ENCODE assay signal across 36 cellular contexts in the genomic region with DNA sequence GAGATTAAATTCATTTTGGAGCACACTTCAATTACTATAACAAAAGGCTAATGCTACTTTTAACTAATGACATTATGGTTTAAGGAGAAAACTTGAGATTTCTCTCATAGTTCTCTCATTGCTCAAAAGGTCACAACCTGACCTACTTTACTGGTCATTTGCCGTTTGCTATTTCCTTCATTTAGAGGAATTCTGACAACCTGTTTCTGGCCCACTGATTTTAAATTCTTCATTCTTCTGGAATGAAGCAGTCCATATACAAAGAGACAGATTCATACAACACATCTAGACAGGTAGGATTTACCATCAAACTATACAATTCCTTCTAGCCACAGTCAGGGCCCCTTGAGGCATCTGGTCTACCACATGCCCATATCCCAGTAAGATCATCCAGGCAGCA. TPM values are rescaled to one million over a fixed set of nuclear protein-coding genes. Genes with fewer than 3 reads are reported as not detected.
"Had no signal": no experiment of that assay in that cellular context is flagged by ENCODE, and none has a peak within 500 bp of the region (broad histone marks: within the 10 kb centered on the region; RNA-seq: fewer than 3 reads in every experiment).

No MANE protein-coding gene starts in this region.

- H3K4me1 ChIP-seq: ascending aorta, body of pancreas, breast epithelium had no signal

- H3K4me1 Mint-ChIP-seq: activated B cell treated with CpG ODN at 0.5 μM for 24 hours; activated CD4-positive, alpha-beta T cell treated with anti-CD3 and anti-CD28 coated beads, Interleukin-2, amount 10 ng/mL, durations not matched to agents 24 days and 14 days; activated naive CD4-positive, alpha-beta T cell treated with anti-CD3 and anti-CD28 coated beads, Interleukin-2, amount 10 ng/mL, durations not matched to agents 7 days and 5 days; activated naive CD4-positive, alpha-beta T cell treated with anti-CD3 and anti-CD28 coated beads, Interleukin-2, amount 50 U/mL, for 24 hours; activated naive CD8-positive, alpha-beta T cell treated with anti-CD3 and anti-CD28 coated beads, Interleukin-2, amount 10 ng/mL, durations not matched to agents 7 days and 5 days; activated naive CD8-positive, alpha-beta T cell treated with anti-CD3 and anti-CD28 coated beads, Interleukin-2, amount 50 U/mL, for 24 hours; activated T-helper 17 cell treated with anti-CD3 and anti-CD28 coated beads, Interleukin-2, amount 50 U/mL, for 72 hours had no signal

- H3K9me3 Mint-ChIP-seq: activated naive CD4-positive, alpha-beta T cell treated with anti-CD3 and anti-CD28 coated beads, Interleukin-2, amount 10 ng/mL, durations not matched to agents 7 days and 5 days; activated naive CD8-positive, alpha-beta T cell treated with anti-CD3 and anti-CD28 coated beads, Interleukin-2, amount 50 U/mL, for 24 hours; activated T-cell treated with anti-CD3 and anti-CD28 coated beads, Interleukin-2, amount 50 U/mL, for 4 hours had no signal

- H3K9me3 ChIP-seq: body of pancreas had no signal

- H3K36me3 ChIP-seq: ascending aorta, brain microvascular endothelial cell, breast epithelium had no signal

- DNase-seq: activated B cell treated with CpG ODN at 0.5 μM for 24 hours; activated CD4-positive, alpha-beta memory T cell treated with anti-CD3 and anti-CD28 coated beads for 36 hours; activated CD4-positive, alpha-beta T cell treated with anti-CD3 and anti-CD28 coated beads for 4 hours; activated CD4-positive, alpha-beta T cell treated with anti-CD3 and anti-CD28 coated beads, Interleukin-2, amount 10 ng/mL, durations not matched to agents 24 days and 14 days; activated CD4-positive, alpha-beta T cell treated with anti-CD3 and anti-CD28 coated beads, Interleukin-2, amount 50 U/mL, for 1 hour; activated CD4-positive, alpha-beta T cell treated with anti-CD3 and anti-CD28 coated beads, Interleukin-2, amount 50 U/mL, for 4 hours; activated CD4-positive, CD25-positive, alpha-beta regulatory T cell treated with anti-CD3 and anti-CD28 coated beads, Interleukin-2, amount 50 U/mL, for 72 hours; activated CD8-positive, alpha-beta memory T cell treated with anti-CD3 and anti-CD28 coated beads, Interleukin-2, amount 50 U/mL, for 4 hours; activated CD8-positive, alpha-beta T cell treated with anti-CD3 and anti-CD28 coated beads for 36 hours; activated gamma-delta T cell; activated naive CD4-positive, alpha-beta T cell treated with anti-CD3 and anti-CD28 coated beads, Interleukin-2, amount 10 ng/mL, durations not matched to agents 7 days and 5 days; activated naive CD4-positive, alpha-beta T cell treated with Interleukin-2 at 50 U/mL for 16 hours; activated naive CD8-positive, alpha-beta T cell treated with anti-CD3 and anti-CD28 coated beads, Interleukin-2, amount 10 ng/mL, durations not matched to agents 7 days and 5 days; activated naive CD8-positive, alpha-beta T cell treated with anti-CD3 and anti-CD28 coated beads, Interleukin-2, amount 50 U/mL, for 24 hours; activated T-cell treated with anti-CD3 and anti-CD28 coated beads for 4 hours; activated T-cell treated with anti-CD3 and anti-CD28 coated beads, Interleukin-2, amount 50 U/mL, for 1 hour; activated T-cell treated with anti-CD3 and anti-CD28 coated beads, Interleukin-2, amount 50 U/mL, for 4 hours; activated T-cell treated with anti-CD3 and anti-CD28 coated beads, Interleukin-2, amount 50 U/mL, for 72 hours; amygdala; anterior cingulate cortex; body of pancreas; brain microvascular endothelial cell; central memory CD4-positive, alpha-beta T cell; T-helper 1 cell; T-helper 2 cell; T-helper 9 cell had no signal

- FAIRE-seq: TTC549 had no signal

- H3K4me3 Mint-ChIP-seq: activated B cell treated with CpG ODN at 0.5 μM for 24 hours; activated CD4-positive, alpha-beta memory T cell treated with anti-CD3 and anti-CD28 coated beads for 36 hours; activated CD4-positive, alpha-beta T cell treated with anti-CD3 and anti-CD28 coated beads, Interleukin-2, amount 10 ng/mL, durations not matched to agents 24 days and 14 days; activated CD8-positive, alpha-beta T cell treated with anti-CD3 and anti-CD28 coated beads for 36 hours; activated naive CD4-positive, alpha-beta T cell treated with anti-CD3 and anti-CD28 coated beads, Interleukin-2, amount 10 ng/mL, durations not matched to agents 7 days and 5 days; activated naive CD4-positive, alpha-beta T cell treated with anti-CD3 and anti-CD28 coated beads, Interleukin-2, amount 50 U/mL, for 24 hours; activated naive CD8-positive, alpha-beta T cell; activated naive CD8-positive, alpha-beta T cell treated with anti-CD3 and anti-CD28 coated beads, Interleukin-2, amount 10 ng/mL, durations not matched to agents 7 days and 5 days; activated naive CD8-positive, alpha-beta T cell treated with anti-CD3 and anti-CD28 coated beads, Interleukin-2, amount 50 U/mL, for 24 hours; activated T-cell treated with anti-CD3 and anti-CD28 coated beads, Interleukin-2, amount 50 U/mL, for 4 hours; activated T-cell treated with anti-CD3 and anti-CD28 coated beads, Interleukin-2, amount 50 U/mL, for 72 hours; activated T-helper 1 cell treated with anti-CD3 and anti-CD28 coated beads, Interleukin-12 subunit alpha, Interleukin-12 subunit beta, Interleukin-2, Interleukin-4 antibody, amounts not matched to agents 30 ng/mL and 10 ng/mL and 1 ng/mL, durations not matched to agents 14 hours and 24 hours and 36 hours; activated T-helper 17 cell treated with anti-CD3 and anti-CD28 coated beads, Interleukin-2, amount 50 U/mL, for 72 hours; T-helper 1 cell treated with Interleukin-12 subunit alpha and Interleukin-12 subunit beta and Interleukin-4 antibody, amounts not matched to agents 30 μg/mL and 1 μg/mL, for 36 hours; T-helper 2 cell treated with Interferon-gamma antibody and Interleukin-4, amounts not matched to agents 5 μg/mL and 100 μg/mL, for 36 hours had no signal

- H3K27me3 Mint-ChIP-seq: activated CD4-positive, alpha-beta T cell treated with anti-CD3 and anti-CD28 coated beads, Interleukin-2, amount 10 ng/mL, durations not matched to agents 24 days and 14 days; activated CD8-positive, alpha-beta T cell treated with anti-CD3 and anti-CD28 coated beads for 36 hours; activated naive CD4-positive, alpha-beta T cell treated with anti-CD3 and anti-CD28 coated beads, Interleukin-2, amount 10 ng/mL, durations not matched to agents 7 days and 5 days; activated naive CD4-positive, alpha-beta T cell treated with anti-CD3 and anti-CD28 coated beads, Interleukin-2, amount 50 U/mL, for 24 hours; activated naive CD8-positive, alpha-beta T cell; activated naive CD8-positive, alpha-beta T cell treated with anti-CD3 and anti-CD28 coated beads, Interleukin-2, amount 10 ng/mL, durations not matched to agents 7 days and 5 days had no signal

- H3K36me3 Mint-ChIP-seq: activated CD4-positive, alpha-beta memory T cell treated with anti-CD3 and anti-CD28 coated beads for 36 hours; activated naive CD4-positive, alpha-beta T cell treated with anti-CD3 and anti-CD28 coated beads, Interleukin-2, amount 10 ng/mL, durations not matched to agents 7 days and 5 days; activated naive CD4-positive, alpha-beta T cell treated with anti-CD3 and anti-CD28 coated beads, Interleukin-2, amount 50 U/mL, for 24 hours; activated naive CD8-positive, alpha-beta T cell; activated naive CD8-positive, alpha-beta T cell treated with anti-CD3 and anti-CD28 coated beads, Interleukin-2, amount 10 ng/mL, durations not matched to agents 7 days and 5 days had no signal

- H3K27ac ChIP-seq: ascending aorta, body of pancreas, brain microvascular endothelial cell, breast epithelium, VCaP had no signal

- H3K27me3 ChIP-seq: ascending aorta, body of pancreas, brain microvascular endothelial cell, breast epithelium had no signal

- H3K27ac Mint-ChIP-seq: activated B cell treated with CpG ODN at 0.5 μM for 24 hours; activated CD4-positive, alpha-beta memory T cell treated with anti-CD3 and anti-CD28 coated beads for 36 hours; activated CD4-positive, alpha-beta T cell treated with anti-CD3 and anti-CD28 coated beads, Interleukin-2, amount 10 ng/mL, durations not matched to agents 24 days and 14 days; activated CD8-positive, alpha-beta T cell treated with anti-CD3 and anti-CD28 coated beads for 36 hours; activated naive CD4-positive, alpha-beta T cell treated with anti-CD3 and anti-CD28 coated beads, Interleukin-2, amount 10 ng/mL, durations not matched to agents 7 days and 5 days; activated naive CD4-positive, alpha-beta T cell treated with anti-CD3 and anti-CD28 coated beads, Interleukin-2, amount 50 U/mL, for 24 hours; activated naive CD8-positive, alpha-beta T cell; activated naive CD8-positive, alpha-beta T cell treated with anti-CD3 and anti-CD28 coated beads, Interleukin-2, amount 10 ng/mL, durations not matched to agents 7 days and 5 days; activated naive CD8-positive, alpha-beta T cell treated with anti-CD3 and anti-CD28 coated beads, Interleukin-2, amount 50 U/mL, for 24 hours; activated T-cell treated with anti-CD3 and anti-CD28 coated beads, Interleukin-2, amount 50 U/mL, for 72 hours; activated T-helper 1 cell treated with anti-CD3 and anti-CD28 coated beads, Interleukin-12 subunit alpha, Interleukin-12 subunit beta, Interleukin-2, Interleukin-4 antibody, amounts not matched to agents 30 ng/mL and 10 ng/mL and 1 ng/mL, durations not matched to agents 14 hours and 24 hours and 36 hours; activated T-helper 17 cell treated with anti-CD3 and anti-CD28 coated beads, Interleukin-2, amount 50 U/mL, for 72 hours; T-helper 1 cell treated with Interleukin-12 subunit alpha and Interleukin-12 subunit beta and Interleukin-4 antibody, amounts not matched to agents 30 μg/mL and 1 μg/mL, for 36 hours; T-helper 2 cell treated with Interferon-gamma antibody and Interleukin-4, amounts not matched to agents 5 μg/mL and 100 μg/mL, for 36 hours had no signal

- H3K4me3 ChIP-seq: ascending aorta, body of pancreas, breast epithelium had no signal

- ATAC-seq: activated CD8-positive, alpha-beta T cell treated with anti-CD3 and anti-CD28 coated beads for 36 hours; activated naive CD8-positive, alpha-beta T cell treated with anti-CD3 and anti-CD28 coated beads, Interleukin-2, amount 50 U/mL, for 24 hours; activated T-cell treated with anti-CD3 and anti-CD28 coated beads, Interleukin-2, amount 50 U/mL, for 4 hours; activated T-cell treated with anti-CD3 and anti-CD28 coated beads, Interleukin-2, amount 50 U/mL, for 72 hours; activated T-helper 17 cell treated with anti-CD3 and anti-CD28 coated beads, Interleukin-2, amount 50 U/mL, for 72 hours; body of pancreas had no signal

RNA-seq across cellular contexts. Expression of a gene that starts 14.2 kb away (rescaled TPM):
- total RNA-seq: activated B cell treated with CpG ODN at 0.5 μM for 24 hours; activated CD4-positive, alpha-beta memory T cell treated with anti-CD3 and anti-CD28 coated beads for 36 hours; activated CD4-positive, alpha-beta T cell treated with anti-CD3 and anti-CD28 coated beads, Interleukin-2, amount 10 ng/mL, durations not matched to agents 24 days and 14 days; activated naive CD8-positive, alpha-beta T cell treated with anti-CD3 and anti-CD28 coated beads, Interleukin-2, amount 10 ng/mL, durations not matched to agents 7 days and 5 days; activated T-helper 1 cell treated with anti-CD3 and anti-CD28 coated beads, Interleukin-12 subunit alpha, Interleukin-12 subunit beta, Interleukin-2, Interleukin-4 antibody, amounts not matched to agents 30 ng/mL and 10 ng/mL and 1 ng/mL, durations not matched to agents 14 hours and 24 hours and 36 hours had no signal
